8 cellular contexts compared by ENCODE assay signal in genomic region chr10:42782446-42783180, GRCh38. TPM values are rescaled to one million over a fixed set of nuclear protein-coding genes. Genes with fewer than 3 reads are reported as not detected.
DNase-seq lines count a peak whose midpoint lies in the region; ATAC-seq and TF ChIP-seq lines count a peak whose summit lies in the region.

Gene BMS1, plus strand, starts transcription at chr10:42782795. Its CDS starts 1,600 bp downstream, at chr10:42784395.

- DNase-seq in C1 segment of cervical spinal cord (lab: John Stamatoyannopoulos, UW) (peak; percentile 54 to 94 (median 90)), NCI-H69 (lab: John Stamatoyannopoulos, UW) (peak; percentile 91), coronary artery (ENCODE audit: low spot score) (peak; percentile 93), left colon (peak; percentile 89 to 91)
- DNase-seq in activated CD4-positive, alpha-beta T cell treated with anti-CD3 and anti-CD28 coated beads, Interleukin-2, amount 10 ng/mL, durations not matched to agents 7 days and 5 days: peak; percentile 92
- peak; percentile 75 to 78 for DNase-seq in stimulated activated CD4-positive, alpha-beta T cell treated with anti-CD3 and anti-CD28 coated beads, Interleukin-1b, Interleukin-23, amount 100 ng/mL, for 4 hours (ENCODE audit: low read depth in 2 of 2)

- peak within 1 kb of the TSS; percentile 91 for H3K4me3 Mint-ChIP-seq in activated CD4-positive, alpha-beta T cell treated with anti-CD3 and anti-CD28 coated beads, Interleukin-2, amount 10 ng/mL, durations not matched to agents 7 days and 5 days

- no peak for TF ChIP-seq CTCF in coronary artery (IDR thresholded peaks at IDR 0.05)

- H3K9me3 Mint-ChIP-seq in activated CD4-positive, alpha-beta T cell treated with anti-CD3 and anti-CD28 coated beads, Interleukin-2, amount 10 ng/mL, durations not matched to agents 7 days and 5 days: peaks cover 3% of the 10 kb centered on the region

- peaks cover 15% of the 10 kb centered on the region for H3K36me3 Mint-ChIP-seq in activated CD4-positive, alpha-beta T cell treated with anti-CD3 and anti-CD28 coated beads, Interleukin-2, amount 10 ng/mL, durations not matched to agents 7 days and 5 days (ENCODE audit: low read depth)

- peaks cover 4% of the 10 kb centered on the region for H3K27me3 Mint-ChIP-seq in activated CD4-positive, alpha-beta T cell treated with anti-CD3 and anti-CD28 coated beads, Interleukin-2, amount 10 ng/mL, durations not matched to agents 7 days and 5 days

- H3K27ac ChIP-seq in coronary artery: peak within 1 kb of the TSS; percentile 85 to 96

- intact Hi-C loops in left colon (cut with DNase I, micrococcal nuclease): no loop called here

- H3K4me1 Mint-ChIP-seq in activated CD4-positive, alpha-beta T cell treated with anti-CD3 and anti-CD28 coated beads, Interleukin-2, amount 10 ng/mL, durations not matched to agents 7 days and 5 days: peaks cover 19% of the 10 kb centered on the region

- peak within 1 kb of the TSS; percentile 95 for H3K4me3 ChIP-seq in coronary artery

- CTCF ChIA-PET in activated CD4-positive, alpha-beta T cell treated with anti-CD3 and anti-CD28 coated beads, Interleukin-2, amount 10 ng/mL, durations not matched to agents 7 days and 5 days (lab: Charles Lee): interaction anchor here (1.3 to 1.4 kb wide), 2 partner anchors 29 to 385 kb away, joined by 3 read pairs; no protein-coding TSS in a partner anchor

- H3K27ac Mint-ChIP-seq in activated CD4-positive, alpha-beta T cell treated with anti-CD3 and anti-CD28 coated beads, Interleukin-2, amount 10 ng/mL, durations not matched to agents 7 days and 5 days: peak within 1 kb of the TSS; percentile 94

- POLR2A ChIA-PET in activated CD4-positive, alpha-beta T cell treated with anti-CD3 and anti-CD28 coated beads, Interleukin-2, amount 10 ng/mL, durations not matched to agents 7 days and 5 days (lab: Charles Lee): interaction anchor here (0.5 kb wide), 1 partner anchor 200 kb away, joined by 3 read pairs; no protein-coding TSS in a partner anchor

- peak; percentile 93 for ATAC-seq in GM19372 (IDR thresholded peaks at IDR 0.05; ENCODE audit: low read depth, unreplicated experiment)
- ATAC-seq in HG03521 (IDR thresholded peaks at IDR 0.05; ENCODE audit: unreplicated experiment): peak; percentile 96
- peak; percentile 94 for ATAC-seq in left colon

RNA-seq across cellular contexts. Expression of gene BMS1, which starts in this region (rescaled TPM):
- total RNA-seq in activated CD4-positive, alpha-beta T cell treated with anti-CD3 and anti-CD28 coated beads, Interleukin-2, amount 10 ng/mL, durations not matched to agents 7 days and 5 days: 10 to 100 TPM; 15.9 to 16.2 TPM
- total RNA-seq in left colon: 10 to 100 TPM; 10.6 to 13.2 TPM

Comparison
In these comparisons a context has a peak if more than half of its experiments do, and no peak if none do; other contexts are left out.
1. Peak in every context shown above with its lines: DNase-seq, ATAC-seq, H3K4me3 ChIP-seq and H3K27ac ChIP-seq.